8 cellular contexts compared by ENCODE assay signal in the genomic region with DNA sequence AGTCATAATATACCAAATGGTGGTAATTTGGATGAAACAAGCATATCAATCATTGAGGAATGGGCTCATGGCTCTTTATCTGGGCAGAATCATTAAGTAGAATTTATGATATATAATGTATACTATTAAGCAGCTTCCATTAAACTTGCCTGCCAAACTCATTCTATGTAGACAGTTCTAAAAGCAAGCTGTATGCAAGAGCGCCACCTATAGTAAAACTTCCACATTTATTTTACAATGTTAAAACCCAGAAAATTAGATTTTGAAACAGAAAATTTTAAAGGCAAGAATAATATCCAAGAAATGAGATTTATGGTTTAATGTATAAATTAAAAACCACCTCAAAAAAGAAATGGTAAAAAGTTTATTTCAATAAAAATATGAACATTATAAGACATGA.
DNase-seq lines count a peak whose midpoint lies in the region; ATAC-seq and TF ChIP-seq lines count a peak whose summit lies in the region.

No MANE protein-coding gene starts in this region.

- H3K4me3 ChIP-seq in OCI-LY3 (ENCODE audit: low read length): no peak overlapping the region
- H3K4me3 ChIP-seq in esophagus muscularis mucosa: no peak overlapping the region
- no peak overlapping the region for H3K4me3 ChIP-seq in smooth muscle cell
- H3K4me3 ChIP-seq in CD8-positive, alpha-beta memory T cell (ENCODE audit: low read length): no peak overlapping the region

- H3K9me3 ChIP-seq in OCI-LY3 (ENCODE audit: insufficient read depth, low read length): no peaks in the 10 kb centered on the region
- H3K9me3 ChIP-seq in esophagus muscularis mucosa: no peaks in the 10 kb centered on the region
- no peaks in the 10 kb centered on the region for H3K9me3 ChIP-seq in smooth muscle cell (replicated peaks; ENCODE audit: low read depth)
- no peaks in the 10 kb centered on the region for H3K9me3 ChIP-seq in CD8-positive, alpha-beta memory T cell (ENCODE audit: low read length)

- in situ Hi-C loops in Caki2 (cut with HindIII; ENCODE audit: low pct_unique_long_range_greater_than_20kb, low sequenced_read_pairs): no loop called here

- no peaks in the 10 kb centered on the region for H4K20me1 ChIP-seq in OCI-LY3 (ENCODE audit: insufficient read depth, low read length)
- H4K20me1 ChIP-seq in smooth muscle cell (ENCODE audit: low read depth): no peaks in the 10 kb centered on the region

- ATAC-seq in HG02885 (IDR thresholded peaks at IDR 0.05; ENCODE audit: poor library complexity, unreplicated experiment) (peak; percentile 57), GM21515 (IDR thresholded peaks at IDR 0.05; ENCODE audit: unreplicated experiment) (no peak)
- ATAC-seq in naive thymus-derived CD8-positive, alpha-beta T cell: no peak

- H3K9ac ChIP-seq in OCI-LY3 (ENCODE audit: low read length): no peak overlapping the region
- no peak overlapping the region for H3K9ac ChIP-seq in smooth muscle cell (ENCODE audit: low read depth)

- no peak overlapping the region for H3K4me3 Mint-ChIP-seq in naive thymus-derived CD8-positive, alpha-beta T cell
- H3K4me3 Mint-ChIP-seq in CD8-positive, alpha-beta memory T cell: no peak overlapping the region

- CTCF ChIA-PET in CD8-positive, alpha-beta memory T cell (lab: Charles Lee): no interaction called here

- H3K4me1 ChIP-seq in OCI-LY3 (ENCODE audit: low read length) (no peaks in the 10 kb centered on the region), esophagus muscularis mucosa (no peaks in the 10 kb centered on the region), smooth muscle cell (ENCODE audit: low read depth) (no peaks in the 10 kb centered on the region)
- H3K4me1 ChIP-seq in CD8-positive, alpha-beta memory T cell (ENCODE audit: insufficient read depth, low read length): no peaks in the 10 kb centered on the region

- H3K27ac Mint-ChIP-seq in naive thymus-derived CD8-positive, alpha-beta T cell: no peak overlapping the region
- H3K27ac Mint-ChIP-seq in CD8-positive, alpha-beta memory T cell: no peak overlapping the region

- H3K27ac ChIP-seq in OCI-LY3 (ENCODE audit: low read length) (no peak overlapping the region), esophagus muscularis mucosa (replicated peaks in 1 of 4) (no peak overlapping the region), smooth muscle cell (ENCODE audit: low read depth) (no peak overlapping the region)
- no peak overlapping the region for H3K27ac ChIP-seq in CD8-positive, alpha-beta memory T cell (ENCODE audit: low read depth, low read length)

- TF ChIP-seq POLR2A in esophagus muscularis mucosa (IDR thresholded peaks at IDR 0.05; ENCODE audit: low read depth): no peak

- no peaks in the 10 kb centered on the region for H3K36me3 Mint-ChIP-seq in naive thymus-derived CD8-positive, alpha-beta T cell
- H3K36me3 Mint-ChIP-seq in CD8-positive, alpha-beta memory T cell: no peaks in the 10 kb centered on the region

- H3K27me3 ChIP-seq in OCI-LY3 (ENCODE audit: low read depth, low read length) (no peaks in the 10 kb centered on the region), esophagus muscularis mucosa (no peaks in the 10 kb centered on the region), smooth muscle cell (ENCODE audit: low read depth) (no peaks in the 10 kb centered on the region)
- no peaks in the 10 kb centered on the region for H3K27me3 ChIP-seq in CD8-positive, alpha-beta memory T cell (ENCODE audit: insufficient read depth, low read length, poor library complexity, severe bottlenecking)

- peaks cover 0 to 1% (median 0%) of the 10 kb centered on the region in 9 donors for H3K9me3 Mint-ChIP-seq in naive thymus-derived CD8-positive, alpha-beta T cell
- no peaks in the 10 kb centered on the region for H3K9me3 Mint-ChIP-seq in CD8-positive, alpha-beta memory T cell

- DNase-seq in Caki2 (ENCODE audit: low read depth) (peak; percentile 3), esophagus muscularis mucosa (ENCODE audit: extremely low spot score) (no peak), smooth muscle cell (lab: John Stamatoyannopoulos, UW; ENCODE audit: unreplicated experiment) (no peak)
- no peak for DNase-seq in naive thymus-derived CD8-positive, alpha-beta T cell
- no peak for DNase-seq in CD8-positive, alpha-beta memory T cell

- H3K27me3 Mint-ChIP-seq in naive thymus-derived CD8-positive, alpha-beta T cell: peaks cover 1 to 14% (median 5%) of the 10 kb centered on the region in 5 donors
- no peaks in the 10 kb centered on the region for H3K27me3 Mint-ChIP-seq in CD8-positive, alpha-beta memory T cell

- H3K36me3 ChIP-seq in OCI-LY3 (replicated peaks; ENCODE audit: low read depth, low read length) (no peaks in the 10 kb centered on the region), esophagus muscularis mucosa (no peaks in the 10 kb centered on the region), smooth muscle cell (ENCODE audit: low read depth) (no peaks in the 10 kb centered on the region)
- H3K36me3 ChIP-seq in CD8-positive, alpha-beta memory T cell (ENCODE audit: insufficient read depth, low read length): no peaks in the 10 kb centered on the region

- H3F3A ChIP-seq in smooth muscle cell (ENCODE audit: low read depth): no peaks in the 10 kb centered on the region

- 20% methylated on average over 1 of the region's 1 CpG for WGBS in esophagus muscularis mucosa
- WGBS in smooth muscle cell (ENCODE audit: low lambda C conversion rate): 0% methylated on average over 1 of the region's 1 CpG

- no peaks in the 10 kb centered on the region for H3K4me1 Mint-ChIP-seq in naive thymus-derived CD8-positive, alpha-beta T cell
- H3K4me1 Mint-ChIP-seq in CD8-positive, alpha-beta memory T cell: no peaks in the 10 kb centered on the region

- TF ChIP-seq CTCF in OCI-LY3 (IDR thresholded peaks at IDR 0.05; ENCODE audit: low read depth, low read length) (peak; percentile 91), esophagus muscularis mucosa (IDR thresholded peaks at IDR 0.05) (peak; percentile 9 to 40 (median 33)), smooth muscle cell (IDR thresholded peaks at IDR 0.05; ENCODE audit: borderline replicate concordance, insufficient read depth, poor library complexity, severe bottlenecking) (peak; percentile 86)

- TF ChIP-seq EP300 in esophagus muscularis mucosa (IDR thresholded peaks at IDR 0.05): no peak

- intact Hi-C loops in esophagus muscularis mucosa (cut with DNase I): no loop called here

- no peak overlapping the region for H2AFZ ChIP-seq in OCI-LY3 (ENCODE audit: low read depth, low read length)
- no peak overlapping the region for H2AFZ ChIP-seq in smooth muscle cell (ENCODE audit: low read depth)

- H3K4me2 ChIP-seq in OCI-LY3 (ENCODE audit: low read length): no peak overlapping the region
- H3K4me2 ChIP-seq in smooth muscle cell: no peak overlapping the region

- POLR2A ChIA-PET in naive thymus-derived CD8-positive, alpha-beta T cell (lab: Charles Lee): no interaction called here
- POLR2A ChIA-PET in CD8-positive, alpha-beta memory T cell (lab: Charles Lee): no interaction called here

- no peaks in the 10 kb centered on the region for H3K79me2 ChIP-seq in OCI-LY3 (ENCODE audit: low read length)
- no peaks in the 10 kb centered on the region for H3K79me2 ChIP-seq in smooth muscle cell (ENCODE audit: low read depth)

Comparison
In these comparisons a context has a peak if more than half of its experiments do, and no peak if none do; other contexts are left out.
1. CTCF ChIP-seq: peak in every context shown above with its lines; median percentile 91 in OCI-LY3; 86 in smooth muscle cell; 33 in esophagus muscularis mucosa.